ENCODE assay signal across 8 cellular contexts in genomic region chr15:77107531-77108355, GRCh38. TPM values are rescaled to one million over a fixed set of nuclear protein-coding genes. Genes with fewer than 3 reads are reported as not detected.
DNase-seq lines count a peak whose midpoint lies in the region; ATAC-seq and TF ChIP-seq lines count a peak whose summit lies in the region.

No MANE protein-coding gene starts in this region.

- H3K79me2 ChIP-seq in GM23248 (ENCODE audit: insufficient read depth) = peaks cover 7% of the 10 kb centered on the region; the same call in 1 of the 2 replicates

- DNase-seq in AML-193 (lab: John Stamatoyannopoulos, UW) (peak; percentile 27 to 42), GM23248 (peak; percentile 56), NCI-H510A treated with DMSO at 0.1 percent for 48 hours (lab: John Stamatoyannopoulos, UW) (peak; percentile 12), foreskin fibroblast (peak; percentile 48 to 76), ovary (peak; percentile 52 to 69 (median 62))
- peak; percentile 44 for DNase-seq in activated T-cell treated with anti-CD3 and anti-CD28 coated beads, Interleukin-2, amount 50 U/mL, for 24 hours

- no peak for TF ChIP-seq EP300 in ovary (IDR thresholded peaks at IDR 0.05)

- H3K27me3 ChIP-seq in GM23248 (replicated peaks; ENCODE audit: insufficient read depth) = no peaks in the 10 kb centered on the region
- no peaks in the 10 kb centered on the region for H3K27me3 ChIP-seq in ovary

- WGBS in GM23248 (ENCODE audit: low coverage in 1 of 2, low lambda C conversion rate in 2 of 2, missing lambda C conversion rate in 2 of 2), 2 experiments = 66 to 73% methylated on average over 9 of the region's 9 CpGs
- WGBS in ovary, 3 donors = 47 to 52% (median 48%) methylated on average over 9 of the region's 9 CpGs

- H3K4me3 ChIP-seq in GM23248 (no peak overlapping the region), foreskin fibroblast (ENCODE audit: low read depth in 1 of 2, low read length in 2 of 2) (no peak overlapping the region), ovary (no peak overlapping the region)

- H3K9ac ChIP-seq in GM23248 = no peak overlapping the region

- ATAC-seq in GM18870 (IDR thresholded peaks at IDR 0.05; ENCODE audit: unreplicated experiment) = no peak
- ATAC-seq in HG03354 (IDR thresholded peaks at IDR 0.05; ENCODE audit: poor library complexity, severe bottlenecking, unreplicated experiment) = no peak

- no peaks in the 10 kb centered on the region for H3K36me3 Mint-ChIP-seq in activated T-cell treated with anti-CD3 and anti-CD28 coated beads, Interleukin-2, amount 50 U/mL, for 24 hours (ENCODE audit: low read depth)

- H4K20me1 ChIP-seq in GM23248 (ENCODE audit: insufficient read depth) = no peaks in the 10 kb centered on the region

- H3K27me3 Mint-ChIP-seq in activated T-cell treated with anti-CD3 and anti-CD28 coated beads, Interleukin-2, amount 50 U/mL, for 24 hours = no peaks in the 10 kb centered on the region

- in situ Hi-C loops in GM23248 (cut with MboI) = no loop called here

- intact Hi-C loops in ovary (cut with DNase I) = loop anchor here in 2 of 4 donors (2.0 to 10.0 kb wide), 4 partner anchors 73 to 440 kb away; no protein-coding TSS in a partner anchor

- H3K36me3 ChIP-seq in GM23248 (ENCODE audit: low read depth) (peaks cover 14% of the 10 kb centered on the region), ovary (no peaks in the 10 kb centered on the region)

- no peak overlapping the region for H2AFZ ChIP-seq in GM23248

- H3K4me1 ChIP-seq in GM23248 (ENCODE audit: insufficient read depth) (peaks cover 21% of the 10 kb centered on the region), ovary (ENCODE audit: insufficient read depth) (peaks cover 6% of the 10 kb centered on the region)

- no peak for TF ChIP-seq POLR2A in ovary (IDR thresholded peaks at IDR 0.05)

- H3K27ac ChIP-seq in GM23248 (no peak overlapping the region), ovary (no peak overlapping the region)

- peaks cover 27% of the 10 kb centered on the region for H3F3A ChIP-seq in GM23248 (ENCODE audit: insufficient read depth)

- H3K9me2 ChIP-seq in GM23248 (ENCODE audit: insufficient read depth) = no peaks in the 10 kb centered on the region

- no peaks in the 10 kb centered on the region for H3K9me3 ChIP-seq in GM23248 (ENCODE audit: low read depth)
- no peaks in the 10 kb centered on the region for H3K9me3 ChIP-seq in ovary

- H3K9me3 Mint-ChIP-seq in activated T-cell treated with anti-CD3 and anti-CD28 coated beads, Interleukin-2, amount 50 U/mL, for 24 hours = no peaks in the 10 kb centered on the region

- no peaks in the 10 kb centered on the region for H3K4me1 Mint-ChIP-seq in activated T-cell treated with anti-CD3 and anti-CD28 coated beads, Interleukin-2, amount 50 U/mL, for 24 hours (ENCODE audit: low read depth)

- H3K27ac Mint-ChIP-seq in activated T-cell treated with anti-CD3 and anti-CD28 coated beads, Interleukin-2, amount 50 U/mL, for 24 hours = no peak overlapping the region

- TF ChIP-seq CTCF in foreskin fibroblast (IDR thresholded peaks at IDR 0.05; ENCODE audit: low read depth, low read length) (peak; percentile 86), ovary (IDR thresholded peaks at IDR 0.05) (peak; percentile 34 to 74 (median 36))

- H3K4me3 Mint-ChIP-seq in activated T-cell treated with anti-CD3 and anti-CD28 coated beads, Interleukin-2, amount 50 U/mL, for 24 hours = no peak overlapping the region

- H3K4me2 ChIP-seq in GM23248 (ENCODE audit: unreplicated experiment) = no peak overlapping the region

RNA-seq across cellular contexts. Expression of gene TSPAN3, which starts 36.8 kb away (rescaled TPM):
- 321 and 332 TPM in 2 replicates for total RNA-seq in GM23248 (2014; rRNA removed; shearing (Covaris generic))
- polyA plus RNA-seq in GM23248 (2016; fragmentation: Nextera tagmentation; extraction: Ambion mirVana) = 307 and 320 TPM in 2 replicates
- total RNA-seq in ovary = 100 to 1,000 TPM; 140 to 266 (median 174) TPM
- 100 to 1,000 TPM; 196 to 244 TPM for polyA plus RNA-seq in ovary

Comparison
In these comparisons a context has a peak if more than half of its experiments do, and no peak if none do; other contexts are left out.
1. DNase-seq: peak in every context shown above with its lines; median percentile 62 in foreskin fibroblast; 62 in ovary; 56 in GM23248; 44 in activated T-cell treated with anti-CD3 and anti-CD28 coated beads, Interleukin-2, amount 50 U/mL, for 24 hours; 34 in AML-193; 12 in NCI-H510A treated with DMSO at 0.1 percent for 48 hours.